9 cellular contexts compared by ENCODE assay signal in the genomic region with DNA sequence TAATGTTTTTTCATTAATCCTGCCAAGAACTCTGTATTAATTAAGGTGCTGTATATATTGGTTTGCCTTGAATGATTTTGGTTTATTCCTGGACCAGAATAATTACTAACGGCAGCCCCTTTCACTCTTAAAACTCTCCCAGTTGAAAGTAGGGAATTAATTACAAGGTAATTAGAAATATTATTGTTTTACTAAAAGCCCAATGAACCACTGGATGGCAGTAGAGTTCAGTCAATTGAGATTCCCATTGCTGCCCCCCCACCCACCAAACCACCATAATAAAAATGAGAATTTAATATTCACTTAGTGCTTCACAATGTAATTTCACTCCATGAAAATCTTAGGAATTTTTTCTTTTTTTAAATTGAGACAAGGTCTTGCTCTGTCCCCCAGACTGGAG. TPM values are rescaled to one million over a fixed set of nuclear protein-coding genes. Genes with fewer than 3 reads are reported as not detected.
DNase-seq lines count a peak whose midpoint lies in the region; ATAC-seq, FAIRE-seq and TF ChIP-seq lines count a peak whose summit lies in the region.
"Had no signal": no experiment of that assay in that cellular context is flagged by ENCODE, and none has a peak within 500 bp of the region (broad histone marks: within the 10 kb centered on the region; RNA-seq: fewer than 3 reads in every experiment).

No MANE protein-coding gene starts in this region.

- TF ChIP-seq CTCF in RWPE2 (IDR thresholded peaks at IDR 0.05; ENCODE audit: poor library complexity, severe bottlenecking), result peak; percentile 73
- peak; percentile 71 for TF ChIP-seq CTCF in endothelial cell (IDR thresholded peaks at IDR 0.05; ENCODE audit: unreplicated experiment)
- TF ChIP-seq CTCF in neural crest cell (conservative IDR thresholded peaks at IDR 0.05), result peak; percentile 74

- TF ChIP-seq POLR2A in GM12892 (IDR thresholded peaks at IDR 0.05; ENCODE audit: low read depth, low read length), result no peak

- ATAC-seq in RWPE2 (ENCODE audit: low read depth), result no peak

- H3K36me3 ChIP-seq in RWPE2 (ENCODE audit: low read depth), result peaks cover 79% of the 10 kb centered on the region

- peak; percentile 58 for DNase-seq in GM03348 (ENCODE audit: low spot score)
- DNase-seq in RWPE2 (ENCODE audit: low spot score), result no peak
- peak; percentile 19 for DNase-seq in endothelial cell (ENCODE audit: low spot score)
- no peak for DNase-seq in neural crest cell (ENCODE audit: low read depth, low spot score)
- DNase-seq in NCI-H2081 (lab: John Stamatoyannopoulos, UW), result no peak
- no peak for DNase-seq in HK-2 (ENCODE audit: unreplicated experiment)
- DNase-seq in GM12892 (ENCODE audit: insufficient read length), result no peak

- H3K9me3 Mint-ChIP-seq in endothelial cell (ENCODE audit: unreplicated experiment), result no peaks in the 10 kb centered on the region
- peaks cover 4% of the 10 kb centered on the region for H3K9me3 Mint-ChIP-seq in neural crest cell
- H3K9me3 Mint-ChIP-seq: central memory CD8-positive, alpha-beta T cell had no signal

- H3K9me3 ChIP-seq in RWPE2 (ENCODE audit: severe bottlenecking), result no peaks in the 10 kb centered on the region

- H3K27me3 Mint-ChIP-seq in endothelial cell (ENCODE audit: unreplicated experiment) (peaks cover 1% of the 10 kb centered on the region), neural crest cell (ENCODE audit: low read depth) (no peaks in the 10 kb centered on the region)
- H3K27me3 Mint-ChIP-seq: central memory CD8-positive, alpha-beta T cell had no signal

- H3K27me3 ChIP-seq in RWPE2 (ENCODE audit: insufficient read depth, poor library complexity, severe bottlenecking), result no peaks in the 10 kb centered on the region

- no peaks in the 10 kb centered on the region for H3K4me1 ChIP-seq in RWPE2 (ENCODE audit: insufficient read depth, poor library complexity, severe bottlenecking)

- H3K27ac Mint-ChIP-seq in endothelial cell (ENCODE audit: unreplicated experiment) (no peak overlapping the region), neural crest cell (ENCODE audit: unreplicated experiment) (no peak overlapping the region)

- H3K4me1 Mint-ChIP-seq in endothelial cell (ENCODE audit: unreplicated experiment) (peaks cover 8% of the 10 kb centered on the region), neural crest cell (no peaks in the 10 kb centered on the region)
- H3K4me1 Mint-ChIP-seq: central memory CD8-positive, alpha-beta T cell had no signal

- H3K27ac ChIP-seq in RWPE2 (ENCODE audit: poor library complexity, severe bottlenecking), result no peak overlapping the region

- no peak overlapping the region for H3K4me3 ChIP-seq in RWPE2 (ENCODE audit: severe bottlenecking)

- no peak overlapping the region for H3K4me3 Mint-ChIP-seq in endothelial cell (ENCODE audit: unreplicated experiment)
- no peak overlapping the region for H3K4me3 Mint-ChIP-seq in neural crest cell
- H3K4me3 Mint-ChIP-seq: central memory CD8-positive, alpha-beta T cell had no signal

- FAIRE-seq in A204.1 (lab: Jason Lieb, UNC) (peak; percentile 83), GM12892 (lab: Jason Lieb, UNC) (no peak)

- H3K36me3 Mint-ChIP-seq in endothelial cell (ENCODE audit: low read depth, unreplicated experiment) (peaks cover 41% of the 10 kb centered on the region), neural crest cell (ENCODE audit: low read depth) (peaks cover 36% of the 10 kb centered on the region)

RNA-seq across cellular contexts. Expression of gene WBP4, which starts 13.7 kb away (rescaled TPM):
- total RNA-seq in endothelial cell (ENCODE audit: unreplicated experiment) (8.2 TPM), neural crest cell (8.3 and 8.7 TPM in 2 replicates)
- polyA plus RNA-seq in GM12892 (2012; ENCODE audit: missing spikeins), result 19.7 TPM

RNA-seq across cellular contexts. Expression of gene ELF1, which starts 55.9 kb away (rescaled TPM):
- total RNA-seq in endothelial cell (ENCODE audit: unreplicated experiment) (46.0 TPM), neural crest cell (18.0 and 19.2 TPM in 2 replicates)
- polyA plus RNA-seq in GM12892 (2012; ENCODE audit: missing spikeins), result 57.3 TPM

RNA-seq across cellular contexts. Expression of gene KBTBD6, which starts 57.6 kb away (rescaled TPM):
- total RNA-seq in endothelial cell (ENCODE audit: unreplicated experiment), result 5.3 TPM
- total RNA-seq in neural crest cell, result 20.9 and 22.0 TPM in 2 replicates
- polyA plus RNA-seq in GM12892 (2012; ENCODE audit: missing spikeins), result 1.9 TPM

Comparison
In these comparisons a context has a peak if more than half of its experiments do, and no peak if none do; other contexts are left out.
1. DNase-seq: peak in GM03348 (single experiment) and endothelial cell (single experiment); none in RWPE2 (single experiment), neural crest cell (single experiment), NCI-H2081 (0 of 2), HK-2 (single experiment) and GM12892 (single experiment).
2. Peak in every context shown above with its lines, with median percentiles within 50 percentile points of each other: CTCF ChIP-seq.